ENCODE assay signal across 1 cellular context in the genomic region with DNA sequence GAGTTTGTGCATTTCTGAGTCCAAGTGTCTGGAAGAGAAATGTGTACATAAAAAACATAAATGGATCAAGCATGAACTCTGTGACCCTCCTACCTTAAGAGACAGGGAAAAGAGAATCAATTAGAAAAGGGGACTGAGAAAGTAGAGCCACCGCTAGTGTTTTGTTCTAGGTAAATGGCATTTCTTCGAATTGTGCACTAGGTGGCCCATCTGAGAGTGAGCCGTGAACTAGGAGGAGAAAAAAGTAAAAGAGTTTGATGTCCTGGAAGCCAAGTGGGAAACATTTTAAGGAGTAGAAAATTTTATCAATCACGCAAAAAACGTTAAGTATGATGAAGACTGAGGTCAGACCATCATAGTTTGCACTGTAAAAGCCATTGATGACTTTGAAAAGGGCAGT.
TF ChIP-seq lines count a peak whose summit lies in the region.

No MANE protein-coding gene starts in this region.

TF ChIP-seq in endothelial cell of umbilical vein, 7 proteins besides CTCF, POLR2A, EP300 and RAD21:
- TF ChIP-seq MAX (IDR thresholded peaks at IDR 0.05; ENCODE audit: insufficient read depth, insufficient read length): no peak
- TF ChIP-seq FOS (IDR thresholded peaks at IDR 0.05; ENCODE audit: borderline replicate concordance, insufficient read depth, low read length): no peak
- no peak for TF ChIP-seq POLR2AphosphoS5 (IDR thresholded peaks at IDR 0.05; ENCODE audit: insufficient read depth, low read depth, low read length)
- TF ChIP-seq MYC (IDR thresholded peaks at IDR 0.05; ENCODE audit: low read depth, low read length): no peak
- no peak for TF ChIP-seq EZH2 (IDR thresholded peaks at IDR 0.05; ENCODE audit: borderline replicate concordance, low read depth, low read length, severe bottlenecking)
- no peak for TF ChIP-seq GATA2 (IDR thresholded peaks at IDR 0.05; ENCODE audit: insufficient read depth, insufficient read length, low read depth, low read length)
- no peak for TF ChIP-seq JUN (IDR thresholded peaks at IDR 0.05; ENCODE audit: borderline replicate concordance, insufficient read depth, insufficient read length, low read depth)
